Comparison of ENCODE assay signal across 10 cellular contexts in the genomic region with DNA sequence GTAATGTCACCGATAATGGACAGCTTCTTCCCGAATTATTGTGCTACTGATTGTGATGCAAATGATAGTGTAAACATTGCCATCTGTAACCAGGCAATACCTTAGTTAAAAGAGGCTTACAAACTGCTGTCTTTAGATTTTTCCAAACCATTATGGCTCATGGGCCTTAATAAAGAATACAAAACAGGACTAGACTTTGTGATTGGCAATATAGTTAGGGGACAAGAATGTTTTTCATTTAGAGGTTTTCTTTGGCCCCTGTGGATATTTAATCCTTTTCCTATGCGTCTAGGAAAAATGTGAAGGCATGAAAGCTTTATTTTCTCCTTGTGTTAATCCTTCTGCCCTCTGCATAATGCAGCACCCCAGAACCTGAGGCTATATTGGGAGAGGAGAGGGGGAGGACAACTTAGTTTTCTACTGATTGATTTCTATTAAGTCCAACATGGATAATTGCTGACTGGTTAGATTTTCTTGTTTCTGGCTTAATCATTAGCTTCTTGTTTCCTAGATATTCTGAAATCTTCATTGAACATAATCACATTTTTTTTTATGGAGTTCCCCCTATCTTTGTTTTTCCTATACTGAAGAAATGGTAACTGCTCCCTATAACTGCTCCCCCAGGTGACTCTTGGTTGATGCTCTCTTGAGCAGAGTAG. TPM values are rescaled to one million over a fixed set of nuclear protein-coding genes. Genes with fewer than 3 reads are reported as not detected.
A peak's percentile ranks its signal among the peaks of the same experiment; 100 is the strongest.
DNase-seq lines count a peak whose midpoint lies in the region; TF ChIP-seq lines count a peak whose summit lies in the region.
"Had no signal": no experiment of that assay in that cellular context is flagged by ENCODE, and none has a peak within 500 bp of the region (broad histone marks: within the 10 kb centered on the region; RNA-seq: fewer than 3 reads in every experiment).

No MANE protein-coding gene starts in this region.

- H3K4me2 ChIP-seq in neural progenitor cell, result peak overlapping the region; percentile 86

- no peak overlapping the region for H3K27ac Mint-ChIP-seq in neural progenitor cell

- no peaks in the 10 kb centered on the region for H3K27me3 ChIP-seq in neural progenitor cell

- H3K9me3 Mint-ChIP-seq in neural progenitor cell, result peaks cover 3% of the 10 kb centered on the region

- H3K4me3 ChIP-seq in NB4 (ENCODE audit: low read depth, low read length) (peak overlapping the region; percentile 97), coronary artery (peak overlapping the region; percentile 78), neural progenitor cell (peak overlapping the region; percentile 79)
- H3K4me3 ChIP-seq: lung had no signal

- peaks cover 20% of the 10 kb centered on the region for H3K36me3 Mint-ChIP-seq in neural progenitor cell

- H3K36me3 ChIP-seq in neural progenitor cell, result no peaks in the 10 kb centered on the region

- H3K4me1 Mint-ChIP-seq in neural progenitor cell, result peaks cover 26% of the 10 kb centered on the region

- H3K9ac ChIP-seq in neural progenitor cell, result peak overlapping the region; percentile 30

- peak overlapping the region; percentile 97 for H3K4me3 Mint-ChIP-seq in neural progenitor cell

- peaks cover 68% of the 10 kb centered on the region for H3K79me2 ChIP-seq in neural progenitor cell (ENCODE audit: low read depth)

- H3K27ac ChIP-seq in coronary artery (no peak overlapping the region), neural progenitor cell (no peak overlapping the region)

- H2AFZ ChIP-seq in neural progenitor cell (replicated peaks), result no peak overlapping the region

- H4K20me1 ChIP-seq in neural progenitor cell (ENCODE audit: low read depth), result peaks cover 31% of the 10 kb centered on the region

- no peaks in the 10 kb centered on the region for H3F3A ChIP-seq in neural progenitor cell (ENCODE audit: low read depth)

- peak; percentile 27 for DNase-seq in NCI-H748 (lab: John Stamatoyannopoulos, UW; ENCODE audit: unreplicated experiment)
- DNase-seq in NCI-H748 treated with DMSO at 0.1 percent for 48 hours (lab: John Stamatoyannopoulos, UW), result no peak
- DNase-seq in NB4 (ENCODE audit: low read depth), result no peak
- no peak for DNase-seq in coronary artery (ENCODE audit: low spot score)
- peak; percentile 35 for DNase-seq in neural progenitor cell (ENCODE audit: low spot score)
- no peak for DNase-seq in NCI-H1436 treated with DMSO at 0.1 percent for 48 hours (lab: John Stamatoyannopoulos, UW)
- DNase-seq in HuH-7.5 (ENCODE audit: low spot score), result no peak
- DNase-seq in effector CD4-positive, alpha-beta T cell, result no peak
- DNase-seq: T1000 had no signal

- no peaks in the 10 kb centered on the region for H3K27me3 Mint-ChIP-seq in neural progenitor cell (ENCODE audit: insufficient read depth, low read depth)

- TF ChIP-seq CTCF in NB4 (IDR thresholded peaks at IDR 0.05; ENCODE audit: low read depth, low read length) (no peak), coronary artery (IDR thresholded peaks at IDR 0.05) (no peak), neural progenitor cell (IDR thresholded peaks at IDR 0.05) (no peak)

- no peaks in the 10 kb centered on the region for H3K9me3 ChIP-seq in neural progenitor cell (ENCODE audit: low read depth)

- peaks cover 14% of the 10 kb centered on the region for H3K4me1 ChIP-seq in neural progenitor cell

- no peak for TF ChIP-seq POLR2A in NB4 (IDR thresholded peaks at IDR 0.05; ENCODE audit: extremely low read depth, insufficient read length)

RNA-seq across cellular contexts. Expression of gene PRPS1, which starts 1.9 kb away (rescaled TPM):
- 177 and 264 TPM in 2 replicates for total RNA-seq in neural progenitor cell (ENCODE audit: low replicate concordance)

Comparison
In these comparisons a context has a peak if more than half of its experiments do, and no peak if none do; other contexts are left out.
1. DNase-seq: peak in NCI-H748 (single experiment) and neural progenitor cell (single experiment); none in NCI-H748 treated with DMSO at 0.1 percent for 48 hours (single experiment), NB4 (single experiment), coronary artery (single experiment), NCI-H1436 treated with DMSO at 0.1 percent for 48 hours (single experiment), HuH-7.5 (single experiment) and effector CD4-positive, alpha-beta T cell (single experiment).
2. Peak in every context shown above with its lines, with median percentiles within 50 percentile points of each other: H3K4me3 ChIP-seq.